ENCODE assay signal across 10 cellular contexts in the genomic region with DNA sequence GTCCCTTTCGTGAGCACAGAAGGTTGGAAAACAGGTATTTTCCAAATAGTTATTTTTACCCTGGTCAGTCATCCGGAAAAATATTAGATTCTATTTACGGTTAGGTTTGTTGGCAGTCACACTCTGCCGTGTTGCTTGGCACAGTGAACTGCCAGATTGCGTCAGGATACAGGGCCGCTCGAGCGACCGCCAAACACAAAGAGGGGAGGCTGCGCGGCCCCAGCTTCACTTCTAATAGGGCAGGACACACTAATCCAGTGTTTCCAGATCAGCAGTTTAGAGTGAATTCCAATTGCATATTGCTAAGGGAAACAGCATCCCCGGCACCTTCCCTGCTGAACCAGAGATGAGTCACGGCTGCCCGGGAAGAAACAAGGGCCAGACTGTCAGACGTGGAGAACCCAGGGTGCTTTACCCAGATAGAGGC. TPM values are rescaled to one million over a fixed set of nuclear protein-coding genes. Genes with fewer than 3 reads are reported as not detected.
DNase-seq lines count a peak whose midpoint lies in the region; ATAC-seq, FAIRE-seq and TF ChIP-seq lines count a peak whose summit lies in the region.
"Had no signal": no experiment of that assay in that cellular context is flagged by ENCODE, and none has a peak within 500 bp of the region (broad histone marks: within the 10 kb centered on the region; RNA-seq: fewer than 3 reads in every experiment).

No MANE protein-coding gene starts in this region.

- H3K27me3 ChIP-seq in Panc1 (ENCODE audit: control insufficient read depth, insufficient read depth, low read length) (no peaks in the 10 kb centered on the region), endothelial cell of umbilical vein (ENCODE audit: control insufficient read depth in 2 of 2, insufficient read depth in 2 of 2, low read length in 2 of 2) (peaks cover 22 to 23% of the 10 kb centered on the region in 2 experiments), esophagus muscularis mucosa (peaks cover 0 to 25% (median 2%) of the 10 kb centered on the region in 4 donors)

- POLR2A ChIA-PET in Panc1 (lab: Charles Lee): no interaction called here
- POLR2A ChIA-PET in endothelial cell of umbilical vein (lab: Charles Lee): no interaction called here

- TF ChIP-seq EP300 in esophagus muscularis mucosa (IDR thresholded peaks at IDR 0.05): no peak

- CTCF ChIA-PET in Panc1 (lab: Charles Lee): no interaction called here
- CTCF ChIA-PET in endothelial cell of umbilical vein (lab: Charles Lee): no interaction called here

- BruUV-seq in Panc1 (replicated peaks; lab: Mats Ljungman, UMichigan) (no TSS peak), endothelial cell of umbilical vein (replicated peaks; lab: Mats Ljungman, UMichigan) (no TSS peak)

- H3K9me3 ChIP-seq in Panc1 (ENCODE audit: control insufficient read depth, insufficient read depth, low read depth, low read length) (no peaks in the 10 kb centered on the region), endothelial cell of umbilical vein (replicated peaks; ENCODE audit: control insufficient read depth, insufficient read depth, low read length) (no peaks in the 10 kb centered on the region), esophagus muscularis mucosa (peaks cover 0 to 7% (median 2%) of the 10 kb centered on the region in 4 donors)

- no peaks in the 10 kb centered on the region for H3K9me1 ChIP-seq in endothelial cell of umbilical vein (replicated peaks; ENCODE audit: control insufficient read depth, extremely low read depth, insufficient read depth, low read length)

- peak; percentile 31 for FAIRE-seq in endothelial cell of umbilical vein (lab: Jason Lieb, UNC)

- H3K79me2 ChIP-seq in endothelial cell of umbilical vein (ENCODE audit: control insufficient read depth, insufficient read depth, low read length): no peaks in the 10 kb centered on the region

- TF ChIP-seq POLR2A in endothelial cell of umbilical vein (IDR thresholded peaks at IDR 0.05; ENCODE audit: low read depth, low read length) (no peak), esophagus muscularis mucosa (IDR thresholded peaks at IDR 0.05; ENCODE audit: low read depth) (no peak)

- no peak overlapping the region for H3K9ac ChIP-seq in endothelial cell of umbilical vein (replicated peaks; ENCODE audit: extremely low read depth, insufficient read depth, low read length)

- no peaks in the 10 kb centered on the region for H3K36me3 ChIP-seq in Panc1 (ENCODE audit: control insufficient read depth, insufficient read depth, low read length)
- no peaks in the 10 kb centered on the region for H3K36me3 ChIP-seq in endothelial cell of umbilical vein (ENCODE audit: control insufficient read depth in 2 of 2, extremely low read depth in 1 of 2, insufficient read depth in 2 of 2, low read length in 2 of 2)
- H3K36me3 ChIP-seq in esophagus muscularis mucosa: no peaks in the 10 kb centered on the region

- H3K4me3 ChIP-seq in Panc1 (ENCODE audit: low read depth in 2 of 2, low read length in 2 of 2): no peak overlapping the region
- H3K4me3 ChIP-seq in endothelial cell of umbilical vein (replicated peaks in 1 of 3; ENCODE audit: insufficient read depth in 1 of 3, low read depth in 1 of 3, low read length in 3 of 3): no peak overlapping the region
- no peak overlapping the region for H3K4me3 ChIP-seq in esophagus muscularis mucosa

- TF ChIP-seq CTCF in Panc1 (IDR thresholded peaks at IDR 0.05): no peak
- TF ChIP-seq CTCF in endothelial cell of umbilical vein (IDR thresholded peaks at IDR 0.05; ENCODE audit: extremely low read depth in 1 of 2, insufficient read depth in 1 of 2, low read depth in 1 of 2, low read length in 2 of 2): no peak
- no peak for TF ChIP-seq CTCF in esophagus muscularis mucosa (IDR thresholded peaks at IDR 0.05)

- ATAC-seq in Panc1 (peak; percentile 76), HG02870 (IDR thresholded peaks at IDR 0.05; ENCODE audit: unreplicated experiment) (no peak)

- in situ Hi-C loops in Panc1 (cut with HindIII; ENCODE audit: low pct_unique_long_range_greater_than_20kb, low sequenced_read_pairs): no loop called here

- H3K4me1 ChIP-seq in Panc1 (ENCODE audit: control insufficient read depth, insufficient read depth, low read length): 0 out of 2 replicates have a peak, but pooled peaks cover 12% of the 10 kb centered on the region
- peaks cover 13% of the 10 kb centered on the region for H3K4me1 ChIP-seq in endothelial cell of umbilical vein (ENCODE audit: control insufficient read depth, extremely low read depth, insufficient read depth, low read length)
- H3K4me1 ChIP-seq in esophagus muscularis mucosa: peaks cover 8 to 14% (median 11%) of the 10 kb centered on the region in 4 donors

- no peak overlapping the region for H2AFZ ChIP-seq in endothelial cell of umbilical vein (ENCODE audit: low read depth, low read length)

- no peaks in the 10 kb centered on the region for H4K20me1 ChIP-seq in endothelial cell of umbilical vein (replicated peaks; ENCODE audit: control insufficient read depth, extremely low read depth, insufficient read depth, low read length)

- dilution Hi-C loops in endothelial cell of umbilical vein (cut with MboI; ENCODE audit: extremely low pct_ligation_motif_present, low sequenced_read_pairs): no loop called here

- WGBS in esophagus muscularis mucosa: 90% methylated on average over 15 of the region's 15 CpGs

- H3K4me2 ChIP-seq in endothelial cell of umbilical vein (ENCODE audit: insufficient read depth, low read length): no peak overlapping the region

- H3K27ac ChIP-seq in Panc1 (ENCODE audit: low read length) (0 out of 2 replicates have a peak overlapping the region, but pooled peaks have one; percentile 17), endothelial cell of umbilical vein (ENCODE audit: insufficient read depth, low read depth, low read length) (no peak overlapping the region), esophagus muscularis mucosa (replicated peaks in 1 of 4) (no peak overlapping the region)

- intact Hi-C loops in Panc1 (cut with micrococcal nuclease; ENCODE audit: unreplicated experiment): no loop called here
- intact Hi-C loops in endothelial cell of umbilical vein (cut with micrococcal nuclease): no loop called here
- intact Hi-C loops in posterior vena cava (cut with DNase I): no loop called here
- intact Hi-C loops in esophagus muscularis mucosa (cut with DNase I): no loop called here

- peak; percentile 91 for DNase-seq in EH (ENCODE audit: low read depth)
- DNase-seq in Panc1 (ENCODE audit: low read depth, low spot score): no peak
- peak; percentile 4 for DNase-seq in endothelial cell of umbilical vein (ENCODE audit: low read depth, low spot score)
- peak; percentile 80 for DNase-seq in posterior vena cava (ENCODE audit: low spot score)
- no peak for DNase-seq in esophagus muscularis mucosa (ENCODE audit: extremely low spot score)
- DNase-seq in activated CD4-positive, alpha-beta T cell treated with anti-CD3 and anti-CD28 coated beads for 48 hours: no peak
- DNase-seq in MV-4-11 (lab: John Stamatoyannopoulos, UW): no peak
- DNase-seq: GF-D8, NCI-H187 had no signal

TF ChIP-seq in endothelial cell of umbilical vein, 7 proteins besides CTCF, POLR2A, EP300 and RAD21:
- no peak for TF ChIP-seq EZH2 (IDR thresholded peaks at IDR 0.05; ENCODE audit: borderline replicate concordance, low read depth, low read length, severe bottlenecking)
- TF ChIP-seq FOS (IDR thresholded peaks at IDR 0.05; ENCODE audit: borderline replicate concordance, insufficient read depth, low read length): peak; percentile 19
- TF ChIP-seq POLR2AphosphoS5 (IDR thresholded peaks at IDR 0.05; ENCODE audit: insufficient read depth, low read depth, low read length): no peak

RNA-seq across cellular contexts. Expression of gene UMODL1, which starts 22.9 kb away (rescaled TPM):
- total RNA-seq in Panc1 (2021; ENCODE audit: unreplicated experiment) (0.18 TPM), endothelial cell of umbilical vein (not detected in 2 replicates), posterior vena cava (not detected), esophagus muscularis mucosa (under 1 TPM in 1 of 4 donors, not detected in 3; 0.13 TPM)
- polyA plus RNA-seq in Panc1 (2012; ENCODE audit: insufficient read length): not detected
- polyA plus RNA-seq in endothelial cell of umbilical vein: not detected in 2 replicates
- not detected in 2 replicates for polyA plus RNA-seq in endothelial cell of umbilical vein (2011; cell fraction: cytosol; rRNA removed)
- polyA plus RNA-seq in endothelial cell of umbilical vein (2011; cell fraction: nucleus; rRNA removed): not detected in 2 replicates
- polyA plus RNA-seq in endothelial cell of umbilical vein (2012): not detected in 2 replicates
- polyA minus RNA-seq in endothelial cell of umbilical vein: not detected in 2 replicates
- polyA minus RNA-seq in endothelial cell of umbilical vein (2011; cell fraction: cytosol; rRNA and poly(A)+ RNA removed): not detected
- not detected in 2 replicates for polyA minus RNA-seq in endothelial cell of umbilical vein (2011; cell fraction: nucleus; rRNA and poly(A)+ RNA removed)

Comparison
In these comparisons a context has a peak if more than half of its experiments do, and no peak if none do; other contexts are left out.
1. DNase-seq: peak in EH (single experiment), endothelial cell of umbilical vein (single experiment) and posterior vena cava (single experiment); none in Panc1 (single experiment), esophagus muscularis mucosa (single experiment), activated CD4-positive, alpha-beta T cell treated with anti-CD3 and anti-CD28 coated beads for 48 hours (single experiment) and MV-4-11 (single experiment).